11 cellular contexts compared by ENCODE assay signal in genomic region chr3:178320481-178321352, GRCh38.
DNase-seq lines count a peak whose midpoint lies in the region; ATAC-seq and TF ChIP-seq lines count a peak whose summit lies in the region.
"Had no signal": no experiment of that assay in that cellular context is flagged by ENCODE, and none has a peak within 500 bp of the region (broad histone marks: within the 10 kb centered on the region; RNA-seq: fewer than 3 reads in every experiment).

No MANE protein-coding gene starts in this region.

- DNase-seq in NCI-H1417 (lab: John Stamatoyannopoulos, UW) (peak in 2 of 3 experiments; percentile 11 to 45), NCI-H1417 treated with DMSO at 0.1 percent for 48 hours (lab: John Stamatoyannopoulos, UW) (no peak), ascending aorta (ENCODE audit: low spot score in 2 of 2) (no peak), iPS-NIHi11 (ENCODE audit: low spot score) (peak; percentile 39), thoracic aorta (ENCODE audit: low spot score) (no peak)
- no peak for DNase-seq in activated CD8-positive, alpha-beta T cell treated with anti-CD3 and anti-CD28 coated beads, Interleukin-2, amount 10 ng/mL, durations not matched to agents 7 days and 5 days
- no peak for DNase-seq in activated CD8-positive, alpha-beta T cell treated with anti-CD3 and anti-CD28 coated beads for 36 hours

- no peaks in the 10 kb centered on the region for H3K36me3 Mint-ChIP-seq in activated CD8-positive, alpha-beta T cell treated with anti-CD3 and anti-CD28 coated beads, Interleukin-2, amount 10 ng/mL, durations not matched to agents 7 days and 5 days (ENCODE audit: low read depth)
- no peaks in the 10 kb centered on the region for H3K36me3 Mint-ChIP-seq in activated CD8-positive, alpha-beta T cell treated with anti-CD3 and anti-CD28 coated beads for 36 hours (ENCODE audit: low read depth)

- H3K4me3 ChIP-seq in ascending aorta (no peak overlapping the region), thoracic aorta (no peak overlapping the region)
- H3K4me3 ChIP-seq: PC-9, prostate gland had no signal

- no peak for TF ChIP-seq CTCF in ascending aorta (IDR thresholded peaks at IDR 0.05)
- TF ChIP-seq CTCF in thoracic aorta (IDR thresholded peaks at IDR 0.05), result no peak
- no peak for TF ChIP-seq CTCF in activated CD8-positive, alpha-beta T cell treated with anti-CD3 and anti-CD28 coated beads for 36 hours (IDR thresholded peaks at IDR 0.05)

- CTCF ChIA-PET in activated CD8-positive, alpha-beta T cell treated with anti-CD3 and anti-CD28 coated beads, Interleukin-2, amount 10 ng/mL, durations not matched to agents 7 days and 5 days (lab: Charles Lee), result no interaction called here
- CTCF ChIA-PET in activated CD8-positive, alpha-beta T cell treated with anti-CD3 and anti-CD28 coated beads for 36 hours (lab: Charles Lee), result no interaction called here

- POLR2A ChIA-PET in activated CD8-positive, alpha-beta T cell treated with anti-CD3 and anti-CD28 coated beads, Interleukin-2, amount 10 ng/mL, durations not matched to agents 7 days and 5 days (lab: Charles Lee), result no interaction called here
- POLR2A ChIA-PET in activated CD8-positive, alpha-beta T cell treated with anti-CD3 and anti-CD28 coated beads for 36 hours (lab: Charles Lee), result interaction anchor here (0.7 kb wide), 1 partner anchor 18 kb away, joined by 6 read pairs; no protein-coding TSS in a partner anchor

- H3K9me3 ChIP-seq in ascending aorta (no peaks in the 10 kb centered on the region), thoracic aorta (no peaks in the 10 kb centered on the region)
- H3K9me3 ChIP-seq: prostate gland had no signal

- ATAC-seq in thoracic aorta (ENCODE audit: insufficient number of reproducible peaks, low FRiP score, low read depth), result peak; percentile 79
- no peak for ATAC-seq in activated CD8-positive, alpha-beta T cell treated with anti-CD3 and anti-CD28 coated beads, Interleukin-2, amount 10 ng/mL, durations not matched to agents 7 days and 5 days
- ATAC-seq in GM18858 (IDR thresholded peaks at IDR 0.05; ENCODE audit: unreplicated experiment), result no peak
- no peak for ATAC-seq in activated CD8-positive, alpha-beta T cell treated with anti-CD3 and anti-CD28 coated beads for 36 hours

- H3K27ac ChIP-seq in ascending aorta (peak overlapping the region; percentile 8 to 44), thoracic aorta (peak overlapping the region in 1 of 2 donors; percentile 19)
- H3K27ac ChIP-seq: 22Rv1, PC-9, prostate gland had no signal

- no peak overlapping the region for H3K4me3 Mint-ChIP-seq in activated CD8-positive, alpha-beta T cell treated with anti-CD3 and anti-CD28 coated beads, Interleukin-2, amount 10 ng/mL, durations not matched to agents 7 days and 5 days
- H3K4me3 Mint-ChIP-seq in activated CD8-positive, alpha-beta T cell treated with anti-CD3 and anti-CD28 coated beads for 36 hours, result no peak overlapping the region

- H3K9me3 Mint-ChIP-seq in activated CD8-positive, alpha-beta T cell treated with anti-CD3 and anti-CD28 coated beads, Interleukin-2, amount 10 ng/mL, durations not matched to agents 7 days and 5 days (ENCODE audit: insufficient read depth), result no peaks in the 10 kb centered on the region
- no peaks in the 10 kb centered on the region for H3K9me3 Mint-ChIP-seq in activated CD8-positive, alpha-beta T cell treated with anti-CD3 and anti-CD28 coated beads for 36 hours

- no peak overlapping the region for H3K27ac Mint-ChIP-seq in activated CD8-positive, alpha-beta T cell treated with anti-CD3 and anti-CD28 coated beads, Interleukin-2, amount 10 ng/mL, durations not matched to agents 7 days and 5 days
- no peak overlapping the region for H3K27ac Mint-ChIP-seq in activated CD8-positive, alpha-beta T cell treated with anti-CD3 and anti-CD28 coated beads for 36 hours

- H3K4me1 ChIP-seq in ascending aorta, result peaks cover 0 to 19% of the 10 kb centered on the region in 2 donors
- peaks cover 13 to 32% of the 10 kb centered on the region in 2 donors for H3K4me1 ChIP-seq in thoracic aorta (ENCODE audit: control insufficient read depth in 1 of 2, low read depth in 2 of 2)
- H3K4me1 ChIP-seq: prostate gland had no signal

- intact Hi-C loops in ascending aorta (cut with DNase I), result loop anchor here (5.0 kb wide), 1 partner anchor 1268 kb away; no protein-coding TSS in a partner anchor
- intact Hi-C loops in activated CD8-positive, alpha-beta T cell treated with anti-CD3 and anti-CD28 coated beads for 36 hours (cut with micrococcal nuclease), result no loop called here

- H3K36me3 ChIP-seq in ascending aorta (no peaks in the 10 kb centered on the region), thoracic aorta (no peaks in the 10 kb centered on the region)
- H3K36me3 ChIP-seq: prostate gland had no signal

- H3K4me1 Mint-ChIP-seq in activated CD8-positive, alpha-beta T cell treated with anti-CD3 and anti-CD28 coated beads, Interleukin-2, amount 10 ng/mL, durations not matched to agents 7 days and 5 days (ENCODE audit: low read depth), result no peaks in the 10 kb centered on the region
- H3K4me1 Mint-ChIP-seq in activated CD8-positive, alpha-beta T cell treated with anti-CD3 and anti-CD28 coated beads for 36 hours (ENCODE audit: low read depth), result no peaks in the 10 kb centered on the region

- H3K27me3 ChIP-seq in ascending aorta (no peaks in the 10 kb centered on the region), thoracic aorta (replicated peaks; ENCODE audit: insufficient read depth) (no peaks in the 10 kb centered on the region)

- no peaks in the 10 kb centered on the region for H3K27me3 Mint-ChIP-seq in activated CD8-positive, alpha-beta T cell treated with anti-CD3 and anti-CD28 coated beads, Interleukin-2, amount 10 ng/mL, durations not matched to agents 7 days and 5 days (ENCODE audit: low read depth)
- no peaks in the 10 kb centered on the region for H3K27me3 Mint-ChIP-seq in activated CD8-positive, alpha-beta T cell treated with anti-CD3 and anti-CD28 coated beads for 36 hours

Comparison
In these comparisons a context has a peak if more than half of its experiments do, and no peak if none do; other contexts are left out.
1. DNase-seq: peak in NCI-H1417 (2 of 3) and iPS-NIHi11 (single experiment); none in NCI-H1417 treated with DMSO at 0.1 percent for 48 hours (single experiment), ascending aorta (0 of 2), thoracic aorta (single experiment), activated CD8-positive, alpha-beta T cell treated with anti-CD3 and anti-CD28 coated beads, Interleukin-2, amount 10 ng/mL, durations not matched to agents 7 days and 5 days (single experiment) and activated CD8-positive, alpha-beta T cell treated with anti-CD3 and anti-CD28 coated beads for 36 hours (single experiment).